Comparison of ENCODE assay signal across 1 cellular context in the genomic region with DNA sequence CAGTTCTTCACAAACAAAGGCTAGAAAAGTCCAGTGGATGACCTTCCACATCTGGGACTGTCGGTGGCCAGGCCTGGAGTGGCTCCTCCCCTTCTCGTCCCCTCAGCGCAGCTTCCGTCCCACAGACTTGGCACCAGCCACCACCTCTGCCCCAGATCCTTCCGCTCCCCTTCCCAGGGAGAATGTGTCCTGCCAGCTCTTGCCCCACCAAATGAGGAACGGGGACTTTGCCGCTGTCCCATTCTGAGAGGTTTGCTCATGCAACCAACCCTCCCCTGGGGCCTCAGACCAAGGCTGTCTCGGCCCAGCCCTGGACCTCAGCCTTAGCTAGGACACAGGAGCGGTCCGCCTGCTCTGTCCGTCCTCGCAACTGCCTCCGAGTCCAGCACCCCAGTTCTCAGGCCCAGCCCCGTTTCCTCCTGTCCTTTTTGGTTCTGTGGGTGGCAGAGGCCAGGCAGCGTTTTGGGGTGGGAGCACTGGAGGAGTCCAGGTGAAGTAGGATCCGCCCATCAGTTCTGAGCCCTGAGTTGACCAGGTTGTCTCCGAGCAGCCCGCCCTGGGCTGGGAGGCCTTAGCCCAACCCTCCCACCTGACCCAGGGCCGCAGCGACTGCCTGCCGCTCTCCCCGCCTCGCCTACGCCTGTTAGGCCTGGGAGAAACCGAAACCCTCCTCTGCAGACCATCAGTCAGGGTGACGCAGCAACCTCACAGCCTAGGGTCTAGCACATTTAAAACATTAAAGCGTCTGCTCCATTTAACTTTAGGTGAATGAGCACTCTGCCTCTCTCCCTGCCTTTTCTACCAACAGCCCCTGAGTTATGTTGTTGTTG.
TF ChIP-seq lines count a peak whose summit lies in the region.

No MANE protein-coding gene starts in this region.

TF ChIP-seq in IMR-90, 13 proteins besides CTCF, POLR2A, EP300 and RAD21:
- no peak for TF ChIP-seq MAFK (IDR thresholded peaks at IDR 0.05; ENCODE audit: low read depth, low read length)
- TF ChIP-seq, protein P1, sequence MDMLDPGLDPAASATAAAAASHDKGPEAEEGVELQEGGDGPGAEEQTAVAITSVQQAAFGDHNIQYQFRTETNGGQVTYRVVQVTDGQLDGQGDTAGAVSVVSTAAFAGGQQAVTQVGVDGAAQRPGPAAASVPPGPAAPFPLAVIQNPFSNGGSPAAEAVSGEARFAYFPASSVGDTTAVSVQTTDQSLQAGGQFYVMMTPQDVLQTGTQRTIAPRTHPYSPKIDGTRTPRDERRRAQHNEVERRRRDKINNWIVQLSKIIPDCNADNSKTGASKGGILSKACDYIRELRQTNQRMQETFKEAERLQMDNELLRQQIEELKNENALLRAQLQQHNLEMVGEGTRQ (IDR thresholded peaks at IDR 0.05; ENCODE audit: low read depth, low read length) = no peak
- no peak for TF ChIP-seq SMC3 (IDR thresholded peaks at IDR 0.05; ENCODE audit: low read depth, low read length)
- TF ChIP-seq NFE2L2 (IDR thresholded peaks at IDR 0.05; ENCODE audit: low read depth, low read length) = no peak
- no peak for TF ChIP-seq CEBPB (IDR thresholded peaks at IDR 0.05; ENCODE audit: low read depth, low read length)
- no peak for TF ChIP-seq RCOR1 (IDR thresholded peaks at IDR 0.05; ENCODE audit: insufficient replicate concordance, low read length)
- TF ChIP-seq, protein P2, sequence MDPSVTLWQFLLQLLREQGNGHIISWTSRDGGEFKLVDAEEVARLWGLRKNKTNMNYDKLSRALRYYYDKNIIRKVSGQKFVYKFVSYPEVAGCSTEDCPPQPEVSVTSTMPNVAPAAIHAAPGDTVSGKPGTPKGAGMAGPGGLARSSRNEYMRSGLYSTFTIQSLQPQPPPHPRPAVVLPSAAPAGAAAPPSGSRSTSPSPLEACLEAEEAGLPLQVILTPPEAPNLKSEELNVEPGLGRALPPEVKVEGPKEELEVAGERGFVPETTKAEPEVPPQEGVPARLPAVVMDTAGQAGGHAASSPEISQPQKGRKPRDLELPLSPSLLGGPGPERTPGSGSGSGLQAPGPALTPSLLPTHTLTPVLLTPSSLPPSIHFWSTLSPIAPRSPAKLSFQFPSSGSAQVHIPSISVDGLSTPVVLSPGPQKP (IDR thresholded peaks at IDR 0.05; ENCODE audit: borderline replicate concordance, low read depth, low read length) = no peak
- TF ChIP-seq RFX5 (IDR thresholded peaks at IDR 0.05; ENCODE audit: low read depth, low read length) = no peak
- TF ChIP-seq MXI1 (IDR thresholded peaks at IDR 0.05; ENCODE audit: borderline replicate concordance, low read depth, low read length) = no peak
- TF ChIP-seq CHD1 (IDR thresholded peaks at IDR 0.05; ENCODE audit: low read depth, low read length) = no peak
- TF ChIP-seq FOS (IDR thresholded peaks at IDR 0.05; ENCODE audit: low read depth, low read length) = no peak
- no peak for TF ChIP-seq BHLHE40 (IDR thresholded peaks at IDR 0.05; ENCODE audit: low read depth, low read length)
- no peak for TF ChIP-seq MAZ (IDR thresholded peaks at IDR 0.05; ENCODE audit: borderline replicate concordance, low read depth, low read length)
